ENCODE assay signal across 1 cellular context in the genomic region with DNA sequence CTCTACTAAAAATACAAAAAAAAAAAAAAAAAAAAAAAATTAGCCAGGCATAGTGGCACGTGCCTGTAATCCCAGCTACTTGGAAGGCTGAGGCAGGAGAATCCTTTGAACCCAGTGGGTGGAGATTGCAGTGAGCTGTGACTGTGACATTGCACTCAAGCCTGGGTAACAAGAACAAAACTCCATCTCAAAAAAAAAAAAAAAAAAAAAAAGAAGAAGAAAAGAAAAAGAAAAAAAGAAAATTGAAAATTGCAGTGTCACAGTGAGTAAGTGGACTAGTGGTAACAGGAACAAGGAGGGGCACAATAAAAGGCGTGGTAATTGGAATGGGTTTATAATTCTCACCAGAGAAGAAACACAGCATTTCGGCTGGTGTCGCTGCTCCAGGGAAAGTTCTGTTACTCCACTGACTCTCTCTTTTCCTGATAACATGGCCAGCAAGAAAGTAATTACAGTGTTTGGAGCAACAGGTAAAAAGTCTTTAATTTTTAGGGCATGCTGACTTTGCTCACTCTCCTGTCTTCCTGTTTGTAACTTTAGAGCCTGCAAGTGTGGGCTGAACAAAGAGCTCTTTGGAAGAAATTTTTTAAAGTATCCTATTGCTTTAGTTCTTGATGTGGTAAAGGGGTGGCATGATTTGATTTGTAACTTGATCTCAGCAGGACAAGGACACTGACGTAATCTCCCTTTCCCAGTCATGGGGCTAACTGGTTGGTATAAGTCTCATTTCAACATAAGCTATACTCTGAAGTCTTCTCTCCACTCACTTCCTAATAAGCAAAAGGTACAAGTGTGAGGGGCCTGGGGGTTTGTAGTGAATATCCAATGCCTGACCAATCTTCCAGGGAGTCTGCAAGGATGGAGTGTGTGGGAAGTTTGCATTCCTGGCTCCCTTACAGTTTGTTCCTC.
TF ChIP-seq lines count a peak whose summit lies in the region.

No MANE protein-coding gene starts in this region.

TF ChIP-seq in HepG2, 621 proteins besides CTCF, POLR2A, EP300 and RAD21 (continued from another document and continues in another):
- TF ChIP-seq BHLHE40 (IDR thresholded peaks at IDR 0.05; ENCODE audit: low read length) (peak; percentile 65; the same call in 1 of the 2 replicates), RBFOX2 (IDR thresholded peaks at IDR 0.05; ENCODE audit: low read depth, low read length) (peak; percentile 64), CREM (IDR thresholded peaks at IDR 0.05) (0 out of 2 replicates have a peak, but pooled peaks have one; percentile 21), CREM (CRISPR knock-in tag; IDR thresholded peaks at IDR 0.05) (no peak), PITX1 (CRISPR knock-in tag; IDR thresholded peaks at IDR 0.05) (peak; percentile 50), ZNF501 (CRISPR knock-in tag; IDR thresholded peaks at IDR 0.05) (no peak), HDAC2 (CRISPR knock-in tag; IDR thresholded peaks at IDR 0.05) (peak; percentile 12; the same call in 1 of the 2 replicates), NFE2L2 (IDR thresholded peaks at IDR 0.05; ENCODE audit: low read length) (peak; percentile 87), TAF1 (CRISPR knock-in tag; IDR thresholded peaks at IDR 0.05) (peak; percentile 20), PHF21A (CRISPR knock-in tag; IDR thresholded peaks at IDR 0.05) (peak; percentile 52; the same call in 1 of the 2 replicates), MXD4 (CRISPR knock-in tag; IDR thresholded peaks at IDR 0.05) (no peak), ZNF570 (CRISPR knock-in tag; IDR thresholded peaks at IDR 0.05; ENCODE audit: borderline replicate concordance) (no peak), SIX4 (CRISPR knock-in tag; IDR thresholded peaks at IDR 0.05) (peak; percentile 95), ZNF549 (CRISPR knock-in tag; IDR thresholded peaks at IDR 0.05) (no peak), ZBTB38 (CRISPR knock-in tag; IDR thresholded peaks at IDR 0.05) (no peak), POLR2G (IDR thresholded peaks at IDR 0.05; ENCODE audit: low read depth, low read length) (peak; percentile 65), HDAC6 (IDR thresholded peaks at IDR 0.05; ENCODE audit: low read depth, low read length) (no peak), NFIB (CRISPR knock-in tag; IDR thresholded peaks at IDR 0.05; ENCODE audit: borderline replicate concordance) (no peak), TAF15 (IDR thresholded peaks at IDR 0.05; ENCODE audit: low read depth, low read length, poor library complexity, severe bottlenecking) (no peak), ZNF660 (CRISPR knock-in tag; IDR thresholded peaks at IDR 0.05; ENCODE audit: borderline replicate concordance, low read depth) (no peak), ZIK1 (CRISPR knock-in tag; IDR thresholded peaks at IDR 0.05; ENCODE audit: borderline replicate concordance, low read depth) (no peak), MAZ (IDR thresholded peaks at IDR 0.05; ENCODE audit: borderline replicate concordance, low read depth, low read length) (no peak), MAZ (CRISPR knock-in tag; IDR thresholded peaks at IDR 0.05; ENCODE audit: low read depth) (0 out of 2 replicates have a peak, but pooled peaks have one; percentile 22), FOXK2 (IDR thresholded peaks at IDR 0.05) (no peak), SIX1 (CRISPR knock-in tag; IDR thresholded peaks at IDR 0.05; ENCODE audit: borderline replicate concordance) (peak; percentile 98), RARG (CRISPR knock-in tag; IDR thresholded peaks at IDR 0.05; ENCODE audit: low read depth) (no peak), HMG20A (CRISPR knock-in tag; IDR thresholded peaks at IDR 0.05; ENCODE audit: borderline replicate concordance) (0 out of 2 replicates have a peak, but pooled peaks have one; percentile 14), SOX6 (IDR thresholded peaks at IDR 0.05) (no peak), SOX6 (CRISPR knock-in tag; IDR thresholded peaks at IDR 0.05) (0 out of 2 replicates have a peak, but pooled peaks have one; percentile 3), NFE2 (CRISPR knock-in tag; IDR thresholded peaks at IDR 0.05) (no peak), REXO4 (CRISPR knock-in tag; IDR thresholded peaks at IDR 0.05; ENCODE audit: borderline replicate concordance) (no peak), NPAS2 (CRISPR knock-in tag; IDR thresholded peaks at IDR 0.05; ENCODE audit: borderline replicate concordance) (no peak), DNMT3B (CRISPR knock-in tag; conservative IDR thresholded peaks at IDR 0.05) (0 out of 2 replicates have a peak, but pooled peaks have one; percentile 25), ZNF572 (CRISPR knock-in tag; IDR thresholded peaks at IDR 0.05) (no peak), ZNF878 (CRISPR knock-in tag; IDR thresholded peaks at IDR 0.05) (peak; percentile 52; the same call in 1 of the 2 replicates), CEBPB (IDR thresholded peaks at IDR 0.05; ENCODE audit: borderline replicate concordance, low read depth, low read length) (peak; percentile 46; the same call in 1 of the 2 replicates)
- TF ChIP-seq, protein P1, sequence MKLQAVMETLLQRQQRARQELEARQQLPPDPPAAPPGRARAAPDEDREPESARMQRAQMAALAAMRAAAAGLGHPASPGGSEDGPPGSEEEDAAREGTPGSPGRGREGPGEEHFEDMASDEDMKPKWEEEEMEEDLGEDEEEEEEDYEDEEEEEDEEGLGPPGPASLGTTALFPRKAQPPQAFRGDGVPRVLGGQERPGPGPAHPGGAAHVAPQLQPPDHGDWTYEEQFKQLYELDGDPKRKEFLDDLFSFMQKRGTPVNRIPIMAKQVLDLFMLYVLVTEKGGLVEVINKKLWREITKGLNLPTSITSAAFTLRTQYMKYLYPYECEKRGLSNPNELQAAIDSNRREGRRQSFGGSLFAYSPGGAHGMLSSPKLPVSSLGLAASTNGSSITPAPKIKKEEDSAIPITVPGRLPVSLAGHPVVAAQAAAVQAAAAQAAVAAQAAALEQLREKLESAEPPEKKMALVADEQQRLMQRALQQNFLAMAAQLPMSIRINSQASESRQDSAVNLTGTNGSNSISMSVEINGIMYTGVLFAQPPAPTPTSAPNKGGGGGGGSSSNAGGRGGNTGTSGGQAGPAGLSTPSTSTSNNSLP (IDR thresholded peaks at IDR 0.05; ENCODE audit: low read depth, low read length): no peak
- TF ChIP-seq, protein P2, sequence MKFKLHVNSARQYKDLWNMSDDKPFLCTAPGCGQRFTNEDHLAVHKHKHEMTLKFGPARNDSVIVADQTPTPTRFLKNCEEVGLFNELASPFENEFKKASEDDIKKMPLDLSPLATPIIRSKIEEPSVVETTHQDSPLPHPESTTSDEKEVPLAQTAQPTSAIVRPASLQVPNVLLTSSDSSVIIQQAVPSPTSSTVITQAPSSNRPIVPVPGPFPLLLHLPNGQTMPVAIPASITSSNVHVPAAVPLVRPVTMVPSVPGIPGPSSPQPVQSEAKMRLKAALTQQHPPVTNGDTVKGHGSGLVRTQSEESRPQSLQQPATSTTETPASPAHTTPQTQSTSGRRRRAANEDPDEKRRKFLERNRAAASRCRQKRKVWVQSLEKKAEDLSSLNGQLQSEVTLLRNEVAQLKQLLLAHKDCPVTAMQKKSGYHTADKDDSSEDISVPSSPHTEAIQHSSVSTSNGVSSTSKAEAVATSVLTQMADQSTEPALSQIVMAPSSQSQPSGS (CRISPR knock-in tag; IDR thresholded peaks at IDR 0.05): peak; percentile 75; the same call in 1 of the 2 replicates
- TF ChIP-seq, protein P3, sequence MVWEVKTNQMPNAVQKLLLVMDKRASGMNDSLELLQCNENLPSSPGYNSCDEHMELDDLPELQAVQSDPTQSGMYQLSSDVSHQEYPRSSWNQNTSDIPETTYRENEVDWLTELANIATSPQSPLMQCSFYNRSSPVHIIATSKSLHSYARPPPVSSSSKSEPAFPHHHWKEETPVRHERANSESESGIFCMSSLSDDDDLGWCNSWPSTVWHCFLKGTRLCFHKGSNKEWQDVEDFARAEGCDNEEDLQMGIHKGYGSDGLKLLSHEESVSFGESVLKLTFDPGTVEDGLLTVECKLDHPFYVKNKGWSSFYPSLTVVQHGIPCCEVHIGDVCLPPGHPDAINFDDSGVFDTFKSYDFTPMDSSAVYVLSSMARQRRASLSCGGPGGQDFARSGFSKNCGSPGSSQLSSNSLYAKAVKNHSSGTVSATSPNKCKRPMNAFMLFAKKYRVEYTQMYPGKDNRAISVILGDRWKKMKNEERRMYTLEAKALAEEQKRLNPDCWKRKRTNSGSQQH (CRISPR knock-in tag; IDR thresholded peaks at IDR 0.05; ENCODE audit: low read depth): no peak
- TF ChIP-seq, protein P4, sequence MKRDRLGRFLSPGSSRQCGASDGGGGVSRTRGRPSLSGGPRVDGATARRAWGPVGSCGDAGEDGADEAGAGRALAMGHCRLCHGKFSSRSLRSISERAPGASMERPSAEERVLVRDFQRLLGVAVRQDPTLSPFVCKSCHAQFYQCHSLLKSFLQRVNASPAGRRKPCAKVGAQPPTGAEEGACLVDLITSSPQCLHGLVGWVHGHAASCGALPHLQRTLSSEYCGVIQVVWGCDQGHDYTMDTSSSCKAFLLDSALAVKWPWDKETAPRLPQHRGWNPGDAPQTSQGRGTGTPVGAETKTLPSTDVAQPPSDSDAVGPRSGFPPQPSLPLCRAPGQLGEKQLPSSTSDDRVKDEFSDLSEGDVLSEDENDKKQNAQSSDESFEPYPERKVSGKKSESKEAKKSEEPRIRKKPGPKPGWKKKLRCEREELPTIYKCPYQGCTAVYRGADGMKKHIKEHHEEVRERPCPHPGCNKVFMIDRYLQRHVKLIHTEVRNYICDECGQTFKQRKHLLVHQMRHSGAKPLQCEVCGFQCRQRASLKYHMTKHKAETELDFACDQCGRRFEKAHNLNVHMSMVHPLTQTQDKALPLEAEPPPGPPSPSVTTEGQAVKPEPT (CRISPR knock-in tag; IDR thresholded peaks at IDR 0.05; ENCODE audit: low read depth): no peak
- TF ChIP-seq, protein P5, sequence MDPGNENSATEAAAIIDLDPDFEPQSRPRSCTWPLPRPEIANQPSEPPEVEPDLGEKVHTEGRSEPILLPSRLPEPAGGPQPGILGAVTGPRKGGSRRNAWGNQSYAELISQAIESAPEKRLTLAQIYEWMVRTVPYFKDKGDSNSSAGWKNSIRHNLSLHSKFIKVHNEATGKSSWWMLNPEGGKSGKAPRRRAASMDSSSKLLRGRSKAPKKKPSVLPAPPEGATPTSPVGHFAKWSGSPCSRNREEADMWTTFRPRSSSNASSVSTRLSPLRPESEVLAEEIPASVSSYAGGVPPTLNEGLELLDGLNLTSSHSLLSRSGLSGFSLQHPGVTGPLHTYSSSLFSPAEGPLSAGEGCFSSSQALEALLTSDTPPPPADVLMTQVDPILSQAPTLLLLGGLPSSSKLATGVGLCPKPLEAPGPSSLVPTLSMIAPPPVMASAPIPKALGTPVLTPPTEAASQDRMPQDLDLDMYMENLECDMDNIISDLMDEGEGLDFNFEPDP (CRISPR knock-in tag; conservative IDR thresholded peaks at IDR 0.05): no peak
- TF ChIP-seq, protein P6, sequence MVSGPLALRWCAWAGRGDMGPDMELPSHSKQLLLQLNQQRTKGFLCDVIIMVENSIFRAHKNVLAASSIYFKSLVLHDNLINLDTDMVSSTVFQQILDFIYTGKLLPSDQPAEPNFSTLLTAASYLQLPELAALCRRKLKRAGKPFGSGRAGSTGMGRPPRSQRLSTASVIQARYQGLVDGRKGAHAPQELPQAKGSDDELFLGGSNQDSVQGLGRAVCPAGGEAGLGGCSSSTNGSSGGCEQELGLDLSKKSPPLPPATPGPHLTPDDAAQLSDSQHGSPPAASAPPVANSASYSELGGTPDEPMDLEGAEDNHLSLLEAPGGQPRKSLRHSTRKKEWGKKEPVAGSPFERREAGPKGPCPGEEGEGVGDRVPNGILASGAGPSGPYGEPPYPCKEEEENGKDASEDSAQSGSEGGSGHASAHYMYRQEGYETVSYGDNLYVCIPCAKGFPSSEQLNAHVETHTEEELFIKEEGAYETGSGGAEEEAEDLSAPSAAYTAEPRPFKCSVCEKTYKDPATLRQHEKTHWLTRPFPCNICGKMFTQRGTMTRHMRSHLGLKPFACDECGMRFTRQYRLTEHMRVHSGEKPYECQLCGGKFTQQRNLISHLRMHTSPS (CRISPR knock-in tag; IDR thresholded peaks at IDR 0.05; ENCODE audit: low read depth): 0 out of 2 replicates have a peak, but pooled peaks have one; percentile 7
- TF ChIP-seq, protein P7, sequence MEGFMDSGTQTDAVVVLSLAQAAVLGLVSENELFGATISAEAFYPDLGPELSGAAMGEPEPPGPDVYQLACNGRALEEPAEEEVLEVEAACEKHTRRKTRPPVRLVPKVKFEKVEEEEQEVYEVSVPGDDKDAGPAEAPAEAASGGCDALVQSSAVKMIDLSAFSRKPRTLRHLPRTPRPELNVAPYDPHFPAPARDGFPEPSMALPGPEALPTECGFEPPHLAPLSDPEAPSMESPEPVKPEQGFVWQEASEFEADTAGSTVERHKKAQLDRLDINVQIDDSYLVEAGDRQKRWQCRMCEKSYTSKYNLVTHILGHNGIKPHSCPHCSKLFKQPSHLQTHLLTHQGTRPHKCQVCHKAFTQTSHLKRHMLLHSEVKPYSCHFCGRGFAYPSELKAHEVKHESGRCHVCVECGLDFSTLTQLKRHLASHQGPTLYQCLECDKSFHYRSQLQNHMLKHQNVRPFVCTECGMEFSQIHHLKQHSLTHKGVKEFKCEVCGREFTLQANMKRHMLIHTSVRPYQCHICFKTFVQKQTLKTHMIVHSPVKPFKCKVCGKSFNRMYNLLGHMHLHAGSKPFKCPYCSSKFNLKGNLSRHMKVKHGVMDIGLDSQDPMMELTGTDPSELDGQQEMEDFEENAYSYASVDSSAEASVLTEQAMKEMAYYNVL (CRISPR knock-in tag; IDR thresholded peaks at IDR 0.05; ENCODE audit: borderline replicate concordance): no peak; the same call in 1 of the 2 replicates
- TF ChIP-seq, protein P8, sequence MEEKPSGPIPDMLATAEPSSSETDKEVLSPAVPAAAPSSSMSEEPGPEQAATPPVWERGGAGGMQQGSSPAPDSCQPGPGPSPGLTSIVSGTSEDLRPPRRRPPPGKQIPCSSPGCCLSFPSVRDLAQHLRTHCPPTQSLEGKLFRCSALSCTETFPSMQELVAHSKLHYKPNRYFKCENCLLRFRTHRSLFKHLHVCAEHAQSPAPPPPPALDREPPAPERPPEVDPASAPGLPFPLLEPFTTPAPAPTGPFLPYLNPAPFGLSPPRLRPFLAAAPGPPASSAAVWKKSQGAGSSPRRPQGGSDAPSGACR (CRISPR knock-in tag; IDR thresholded peaks at IDR 0.05): no peak
- TF ChIP-seq, protein P9, sequence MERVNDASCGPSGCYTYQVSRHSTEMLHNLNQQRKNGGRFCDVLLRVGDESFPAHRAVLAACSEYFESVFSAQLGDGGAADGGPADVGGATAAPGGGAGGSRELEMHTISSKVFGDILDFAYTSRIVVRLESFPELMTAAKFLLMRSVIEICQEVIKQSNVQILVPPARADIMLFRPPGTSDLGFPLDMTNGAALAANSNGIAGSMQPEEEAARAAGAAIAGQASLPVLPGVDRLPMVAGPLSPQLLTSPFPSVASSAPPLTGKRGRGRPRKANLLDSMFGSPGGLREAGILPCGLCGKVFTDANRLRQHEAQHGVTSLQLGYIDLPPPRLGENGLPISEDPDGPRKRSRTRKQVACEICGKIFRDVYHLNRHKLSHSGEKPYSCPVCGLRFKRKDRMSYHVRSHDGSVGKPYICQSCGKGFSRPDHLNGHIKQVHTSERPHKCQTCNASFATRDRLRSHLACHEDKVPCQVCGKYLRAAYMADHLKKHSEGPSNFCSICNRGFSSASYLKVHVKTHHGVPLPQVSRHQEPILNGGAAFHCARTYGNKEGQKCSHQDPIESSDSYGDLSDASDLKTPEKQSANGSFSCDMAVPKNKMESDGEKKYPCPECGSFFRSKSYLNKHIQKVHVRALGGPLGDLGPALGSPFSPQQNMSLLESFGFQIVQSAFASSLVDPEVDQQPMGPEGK (CRISPR knock-in tag; IDR thresholded peaks at IDR 0.05): no peak
- TF ChIP-seq, protein P10, sequence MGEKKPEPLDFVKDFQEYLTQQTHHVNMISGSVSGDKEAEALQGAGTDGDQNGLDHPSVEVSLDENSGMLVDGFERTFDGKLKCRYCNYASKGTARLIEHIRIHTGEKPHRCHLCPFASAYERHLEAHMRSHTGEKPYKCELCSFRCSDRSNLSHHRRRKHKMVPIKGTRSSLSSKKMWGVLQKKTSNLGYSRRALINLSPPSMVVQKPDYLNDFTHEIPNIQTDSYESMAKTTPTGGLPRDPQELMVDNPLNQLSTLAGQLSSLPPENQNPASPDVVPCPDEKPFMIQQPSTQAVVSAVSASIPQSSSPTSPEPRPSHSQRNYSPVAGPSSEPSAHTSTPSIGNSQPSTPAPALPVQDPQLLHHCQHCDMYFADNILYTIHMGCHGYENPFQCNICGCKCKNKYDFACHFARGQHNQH (CRISPR knock-in tag; IDR thresholded peaks at IDR 0.05): no peak
